ENCODE assay signal across 2 cellular contexts in the genomic region with DNA sequence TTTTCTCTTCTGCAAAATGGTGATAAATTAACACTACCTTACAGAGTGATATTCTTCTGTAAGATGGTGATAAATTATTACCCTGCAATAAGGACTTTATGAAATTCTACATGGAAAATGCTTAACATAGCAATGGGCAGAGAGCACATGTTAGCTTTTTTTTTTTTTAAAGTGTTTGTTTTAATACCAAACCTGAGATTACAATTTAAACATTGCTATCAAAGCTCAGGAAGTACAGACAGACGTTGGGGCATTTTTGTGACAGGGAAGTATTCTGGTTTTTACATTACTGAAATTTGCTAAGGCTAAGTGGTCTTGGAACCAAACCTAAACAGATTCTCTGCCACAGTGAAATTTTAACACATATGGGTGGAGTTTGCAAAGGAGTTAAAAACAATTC.
A peak's percentile ranks its signal among the peaks of the same experiment; 100 is the strongest.
TF ChIP-seq lines count a peak whose summit lies in the region.

No MANE protein-coding gene starts in this region.

TF ChIP-seq in IMR-90, 13 proteins besides CTCF, POLR2A, EP300 and RAD21:
- TF ChIP-seq MAZ (IDR thresholded peaks at IDR 0.05; ENCODE audit: borderline replicate concordance, low read depth, low read length) (no peak), NFE2L2 (IDR thresholded peaks at IDR 0.05; ENCODE audit: low read depth, low read length) (no peak), FOS (IDR thresholded peaks at IDR 0.05; ENCODE audit: low read depth, low read length) (no peak), RFX5 (IDR thresholded peaks at IDR 0.05; ENCODE audit: low read depth, low read length) (no peak), BHLHE40 (IDR thresholded peaks at IDR 0.05; ENCODE audit: low read depth, low read length) (no peak), RCOR1 (IDR thresholded peaks at IDR 0.05; ENCODE audit: insufficient replicate concordance, low read length) (no peak), MAFK (IDR thresholded peaks at IDR 0.05; ENCODE audit: low read depth, low read length) (no peak), SMC3 (IDR thresholded peaks at IDR 0.05; ENCODE audit: low read depth, low read length) (no peak)
- TF ChIP-seq, protein P1, sequence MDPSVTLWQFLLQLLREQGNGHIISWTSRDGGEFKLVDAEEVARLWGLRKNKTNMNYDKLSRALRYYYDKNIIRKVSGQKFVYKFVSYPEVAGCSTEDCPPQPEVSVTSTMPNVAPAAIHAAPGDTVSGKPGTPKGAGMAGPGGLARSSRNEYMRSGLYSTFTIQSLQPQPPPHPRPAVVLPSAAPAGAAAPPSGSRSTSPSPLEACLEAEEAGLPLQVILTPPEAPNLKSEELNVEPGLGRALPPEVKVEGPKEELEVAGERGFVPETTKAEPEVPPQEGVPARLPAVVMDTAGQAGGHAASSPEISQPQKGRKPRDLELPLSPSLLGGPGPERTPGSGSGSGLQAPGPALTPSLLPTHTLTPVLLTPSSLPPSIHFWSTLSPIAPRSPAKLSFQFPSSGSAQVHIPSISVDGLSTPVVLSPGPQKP (IDR thresholded peaks at IDR 0.05; ENCODE audit: borderline replicate concordance, low read depth, low read length): no peak

TF ChIP-seq in HepG2, 621 proteins besides CTCF, POLR2A, EP300 and RAD21 (continues in another document):
- TF ChIP-seq ZNF589 (CRISPR knock-in tag; conservative IDR thresholded peaks at IDR 0.05) (no peak), ELF3 (CRISPR knock-in tag; IDR thresholded peaks at IDR 0.05) (peak; percentile 83), CREM (IDR thresholded peaks at IDR 0.05) (peak; percentile 19; the same call in 1 of the 2 replicates), CREM (CRISPR knock-in tag; IDR thresholded peaks at IDR 0.05) (no peak), FOXC1 (CRISPR knock-in tag; IDR thresholded peaks at IDR 0.05; ENCODE audit: borderline replicate concordance) (no peak), KDM5B (CRISPR knock-in tag; IDR thresholded peaks at IDR 0.05; ENCODE audit: borderline replicate concordance) (no peak), MAFK (conservative IDR thresholded peaks at IDR 0.05 in 1 of 2, IDR thresholded peaks at IDR 0.05 in 1 of 2; ENCODE audit: low read length in 2 of 2) (no peak), NCOA2 (CRISPR knock-in tag; IDR thresholded peaks at IDR 0.05) (peak; percentile 44; the same call in 1 of the 2 replicates), GATA4 (IDR thresholded peaks at IDR 0.05; ENCODE audit: borderline replicate concordance, low read depth) (no peak), HNRNPK (IDR thresholded peaks at IDR 0.05; ENCODE audit: low read depth, low read length, poor library complexity, severe bottlenecking) (no peak), ERF (CRISPR knock-in tag; IDR thresholded peaks at IDR 0.05) (no peak), SIX1 (CRISPR knock-in tag; IDR thresholded peaks at IDR 0.05; ENCODE audit: borderline replicate concordance) (0 out of 2 replicates have a peak, but pooled peaks have one; percentile 31), ARNTL (CRISPR knock-in tag; IDR thresholded peaks at IDR 0.05) (no peak), IRX3 (CRISPR knock-in tag; IDR thresholded peaks at IDR 0.05; ENCODE audit: borderline replicate concordance, low read depth) (no peak), BCL6 (CRISPR knock-in tag; IDR thresholded peaks at IDR 0.05) (0 out of 2 replicates have a peak, but pooled peaks have one; percentile 22), ZNF605 (CRISPR knock-in tag; IDR thresholded peaks at IDR 0.05) (no peak), U2AF1 (optimal IDR thresholded peaks at IDR 0.05; ENCODE audit: low read depth, low read length) (no peak), MBNL3 (CRISPR knock-in tag; conservative IDR thresholded peaks at IDR 0.05) (no peak), SAP130 (CRISPR knock-in tag; IDR thresholded peaks at IDR 0.05; ENCODE audit: low read depth) (no peak), ZNF224 (CRISPR knock-in tag; IDR thresholded peaks at IDR 0.05) (no peak), SRSF4 (IDR thresholded peaks at IDR 0.05; ENCODE audit: low read depth, low read length, poor library complexity, severe bottlenecking) (no peak), ZNF207 (IDR thresholded peaks at IDR 0.05; ENCODE audit: borderline replicate concordance) (no peak), MZF1 (CRISPR knock-in tag; IDR thresholded peaks at IDR 0.05; ENCODE audit: borderline replicate concordance) (no peak), TMF1 (CRISPR knock-in tag; IDR thresholded peaks at IDR 0.05; ENCODE audit: low read depth) (no peak), RXRB (CRISPR knock-in tag; IDR thresholded peaks at IDR 0.05; ENCODE audit: borderline replicate concordance) (0 out of 2 replicates have a peak, but pooled peaks have one; percentile 11)
- TF ChIP-seq, protein P2, sequence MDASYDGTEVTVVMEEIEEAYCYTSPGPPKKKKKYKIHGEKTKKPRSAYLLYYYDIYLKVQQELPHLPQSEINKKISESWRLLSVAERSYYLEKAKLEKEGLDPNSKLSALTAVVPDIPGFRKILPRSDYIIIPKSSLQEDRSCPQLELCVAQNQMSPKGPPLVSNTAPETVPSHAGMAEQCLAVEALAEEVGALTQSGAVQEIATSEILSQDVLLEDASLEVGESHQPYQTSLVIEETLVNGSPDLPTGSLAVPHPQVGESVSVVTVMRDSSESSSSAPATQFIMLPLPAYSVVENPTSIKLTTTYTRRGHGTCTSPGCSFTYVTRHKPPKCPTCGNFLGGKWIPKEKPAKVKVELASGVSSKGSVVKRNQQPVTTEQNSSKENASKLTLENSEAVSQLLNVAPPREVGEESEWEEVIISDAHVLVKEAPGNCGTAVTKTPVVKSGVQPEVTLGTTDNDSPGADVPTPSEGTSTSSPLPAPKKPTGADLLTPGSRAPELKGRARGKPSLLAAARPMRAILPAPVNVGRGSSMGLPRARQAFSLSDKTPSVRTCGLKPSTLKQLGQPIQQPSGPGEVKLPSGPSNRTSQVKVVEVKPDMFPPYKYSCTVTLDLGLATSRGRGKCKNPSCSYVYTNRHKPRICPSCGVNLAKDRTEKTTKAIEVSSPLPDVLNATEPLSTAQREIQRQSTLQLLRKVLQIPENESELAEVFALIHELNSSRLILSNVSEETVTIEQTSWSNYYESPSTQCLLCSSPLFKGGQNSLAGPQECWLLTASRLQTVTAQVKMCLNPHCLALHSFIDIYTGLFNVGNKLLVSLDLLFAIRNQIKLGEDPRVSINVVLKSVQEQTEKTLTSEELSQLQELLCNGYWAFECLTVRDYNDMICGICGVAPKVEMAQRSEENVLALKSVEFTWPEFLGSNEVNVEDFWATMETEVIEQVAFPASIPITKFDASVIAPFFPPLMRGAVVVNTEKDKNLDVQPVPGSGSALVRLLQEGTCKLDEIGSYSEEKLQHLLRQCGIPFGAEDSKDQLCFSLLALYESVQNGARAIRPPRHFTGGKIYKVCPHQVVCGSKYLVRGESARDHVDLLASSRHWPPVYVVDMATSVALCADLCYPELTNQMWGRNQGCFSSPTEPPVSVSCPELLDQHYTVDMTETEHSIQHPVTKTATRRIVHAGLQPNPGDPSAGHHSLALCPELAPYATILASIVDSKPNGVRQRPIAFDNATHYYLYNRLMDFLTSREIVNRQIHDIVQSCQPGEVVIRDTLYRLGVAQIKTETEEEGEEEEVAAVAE (CRISPR knock-in tag; IDR thresholded peaks at IDR 0.05; ENCODE audit: borderline replicate concordance): no peak
- TF ChIP-seq, protein P3, sequence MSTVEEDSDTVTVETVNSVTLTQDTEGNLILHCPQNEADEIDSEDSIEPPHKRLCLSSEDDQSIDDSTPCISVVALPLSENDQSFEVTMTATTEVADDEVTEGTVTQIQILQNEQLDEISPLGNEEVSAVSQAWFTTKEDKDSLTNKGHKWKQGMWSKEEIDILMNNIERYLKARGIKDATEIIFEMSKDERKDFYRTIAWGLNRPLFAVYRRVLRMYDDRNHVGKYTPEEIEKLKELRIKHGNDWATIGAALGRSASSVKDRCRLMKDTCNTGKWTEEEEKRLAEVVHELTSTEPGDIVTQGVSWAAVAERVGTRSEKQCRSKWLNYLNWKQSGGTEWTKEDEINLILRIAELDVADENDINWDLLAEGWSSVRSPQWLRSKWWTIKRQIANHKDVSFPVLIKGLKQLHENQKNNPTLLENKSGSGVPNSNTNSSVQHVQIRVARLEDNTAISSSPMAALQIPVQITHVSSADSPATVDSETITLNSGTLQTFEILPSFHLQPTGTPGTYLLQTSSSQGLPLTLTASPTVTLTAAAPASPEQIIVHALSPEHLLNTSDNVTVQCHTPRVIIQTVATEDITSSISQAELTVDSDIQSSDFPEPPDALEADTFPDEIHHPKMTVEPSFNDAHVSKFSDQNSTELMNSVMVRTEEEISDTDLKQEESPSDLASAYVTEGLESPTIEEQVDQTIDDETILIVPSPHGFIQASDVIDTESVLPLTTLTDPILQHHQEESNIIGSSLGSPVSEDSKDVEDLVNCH (CRISPR knock-in tag; IDR thresholded peaks at IDR 0.05): no peak
- TF ChIP-seq, protein P4, sequence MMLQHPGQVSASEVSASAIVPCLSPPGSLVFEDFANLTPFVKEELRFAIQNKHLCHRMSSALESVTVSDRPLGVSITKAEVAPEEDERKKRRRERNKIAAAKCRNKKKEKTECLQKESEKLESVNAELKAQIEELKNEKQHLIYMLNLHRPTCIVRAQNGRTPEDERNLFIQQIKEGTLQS (CRISPR knock-in tag; IDR thresholded peaks at IDR 0.05): no peak
- TF ChIP-seq, protein P5, sequence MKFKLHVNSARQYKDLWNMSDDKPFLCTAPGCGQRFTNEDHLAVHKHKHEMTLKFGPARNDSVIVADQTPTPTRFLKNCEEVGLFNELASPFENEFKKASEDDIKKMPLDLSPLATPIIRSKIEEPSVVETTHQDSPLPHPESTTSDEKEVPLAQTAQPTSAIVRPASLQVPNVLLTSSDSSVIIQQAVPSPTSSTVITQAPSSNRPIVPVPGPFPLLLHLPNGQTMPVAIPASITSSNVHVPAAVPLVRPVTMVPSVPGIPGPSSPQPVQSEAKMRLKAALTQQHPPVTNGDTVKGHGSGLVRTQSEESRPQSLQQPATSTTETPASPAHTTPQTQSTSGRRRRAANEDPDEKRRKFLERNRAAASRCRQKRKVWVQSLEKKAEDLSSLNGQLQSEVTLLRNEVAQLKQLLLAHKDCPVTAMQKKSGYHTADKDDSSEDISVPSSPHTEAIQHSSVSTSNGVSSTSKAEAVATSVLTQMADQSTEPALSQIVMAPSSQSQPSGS (CRISPR knock-in tag; IDR thresholded peaks at IDR 0.05): no peak
- TF ChIP-seq, protein P6, sequence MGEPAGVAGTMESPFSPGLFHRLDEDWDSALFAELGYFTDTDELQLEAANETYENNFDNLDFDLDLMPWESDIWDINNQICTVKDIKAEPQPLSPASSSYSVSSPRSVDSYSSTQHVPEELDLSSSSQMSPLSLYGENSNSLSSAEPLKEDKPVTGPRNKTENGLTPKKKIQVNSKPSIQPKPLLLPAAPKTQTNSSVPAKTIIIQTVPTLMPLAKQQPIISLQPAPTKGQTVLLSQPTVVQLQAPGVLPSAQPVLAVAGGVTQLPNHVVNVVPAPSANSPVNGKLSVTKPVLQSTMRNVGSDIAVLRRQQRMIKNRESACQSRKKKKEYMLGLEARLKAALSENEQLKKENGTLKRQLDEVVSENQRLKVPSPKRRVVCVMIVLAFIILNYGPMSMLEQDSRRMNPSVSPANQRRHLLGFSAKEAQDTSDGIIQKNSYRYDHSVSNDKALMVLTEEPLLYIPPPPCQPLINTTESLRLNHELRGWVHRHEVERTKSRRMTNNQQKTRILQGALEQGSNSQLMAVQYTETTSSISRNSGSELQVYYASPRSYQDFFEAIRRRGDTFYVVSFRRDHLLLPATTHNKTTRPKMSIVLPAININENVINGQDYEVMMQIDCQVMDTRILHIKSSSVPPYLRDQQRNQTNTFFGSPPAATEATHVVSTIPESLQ (CRISPR knock-in tag; conservative IDR thresholded peaks at IDR 0.05): no peak
- TF ChIP-seq, protein P7, sequence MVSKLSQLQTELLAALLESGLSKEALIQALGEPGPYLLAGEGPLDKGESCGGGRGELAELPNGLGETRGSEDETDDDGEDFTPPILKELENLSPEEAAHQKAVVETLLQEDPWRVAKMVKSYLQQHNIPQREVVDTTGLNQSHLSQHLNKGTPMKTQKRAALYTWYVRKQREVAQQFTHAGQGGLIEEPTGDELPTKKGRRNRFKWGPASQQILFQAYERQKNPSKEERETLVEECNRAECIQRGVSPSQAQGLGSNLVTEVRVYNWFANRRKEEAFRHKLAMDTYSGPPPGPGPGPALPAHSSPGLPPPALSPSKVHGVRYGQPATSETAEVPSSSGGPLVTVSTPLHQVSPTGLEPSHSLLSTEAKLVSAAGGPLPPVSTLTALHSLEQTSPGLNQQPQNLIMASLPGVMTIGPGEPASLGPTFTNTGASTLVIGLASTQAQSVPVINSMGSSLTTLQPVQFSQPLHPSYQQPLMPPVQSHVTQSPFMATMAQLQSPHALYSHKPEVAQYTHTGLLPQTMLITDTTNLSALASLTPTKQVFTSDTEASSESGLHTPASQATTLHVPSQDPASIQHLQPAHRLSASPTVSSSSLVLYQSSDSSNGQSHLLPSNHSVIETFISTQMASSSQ (IDR thresholded peaks at IDR 0.05; ENCODE audit: low read depth): 0 out of 2 replicates have a peak, but pooled peaks have one; percentile 52
- TF ChIP-seq, protein P7 (CRISPR knock-in tag; IDR thresholded peaks at IDR 0.05; ENCODE audit: borderline replicate concordance): no peak
- TF ChIP-seq, protein P8, sequence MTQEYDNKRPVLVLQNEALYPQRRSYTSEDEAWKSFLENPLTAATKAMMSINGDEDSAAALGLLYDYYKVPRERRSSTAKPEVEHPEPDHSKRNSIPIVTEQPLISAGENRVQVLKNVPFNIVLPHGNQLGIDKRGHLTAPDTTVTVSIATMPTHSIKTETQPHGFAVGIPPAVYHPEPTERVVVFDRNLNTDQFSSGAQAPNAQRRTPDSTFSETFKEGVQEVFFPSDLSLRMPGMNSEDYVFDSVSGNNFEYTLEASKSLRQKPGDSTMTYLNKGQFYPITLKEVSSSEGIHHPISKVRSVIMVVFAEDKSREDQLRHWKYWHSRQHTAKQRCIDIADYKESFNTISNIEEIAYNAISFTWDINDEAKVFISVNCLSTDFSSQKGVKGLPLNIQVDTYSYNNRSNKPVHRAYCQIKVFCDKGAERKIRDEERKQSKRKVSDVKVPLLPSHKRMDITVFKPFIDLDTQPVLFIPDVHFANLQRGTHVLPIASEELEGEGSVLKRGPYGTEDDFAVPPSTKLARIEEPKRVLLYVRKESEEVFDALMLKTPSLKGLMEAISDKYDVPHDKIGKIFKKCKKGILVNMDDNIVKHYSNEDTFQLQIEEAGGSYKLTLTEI (CRISPR knock-in tag; conservative IDR thresholded peaks at IDR 0.05): no peak
- TF ChIP-seq, protein P9, sequence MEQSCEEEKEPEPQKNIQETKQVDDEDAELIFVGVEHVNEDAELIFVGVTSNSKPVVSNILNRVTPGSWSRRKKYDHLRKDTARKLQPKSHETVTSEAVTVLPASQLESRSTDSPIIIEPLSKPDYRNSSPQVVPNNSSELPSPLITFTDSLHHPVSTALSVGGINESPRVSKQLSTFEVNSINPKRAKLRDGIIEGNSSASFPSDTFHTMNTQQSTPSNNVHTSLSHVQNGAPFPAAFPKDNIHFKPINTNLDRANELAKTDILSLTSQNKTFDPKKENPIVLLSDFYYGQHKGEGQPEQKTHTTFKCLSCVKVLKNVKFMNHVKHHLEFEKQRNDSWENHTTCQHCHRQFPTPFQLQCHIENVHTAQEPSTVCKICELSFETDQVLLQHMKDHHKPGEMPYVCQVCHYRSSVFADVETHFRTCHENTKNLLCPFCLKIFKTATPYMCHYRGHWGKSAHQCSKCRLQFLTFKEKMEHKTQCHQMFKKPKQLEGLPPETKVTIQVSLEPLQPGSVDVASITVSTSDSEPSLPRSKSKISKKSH (CRISPR knock-in tag; IDR thresholded peaks at IDR 0.05; ENCODE audit: borderline replicate concordance): no peak
